ENCODE assay signal across 10 cellular contexts in genomic region chr11:12156301-12157140, GRCh38. TPM values are rescaled to one million over a fixed set of nuclear protein-coding genes. Genes with fewer than 3 reads are reported as not detected.
A peak's percentile ranks its signal among the peaks of the same experiment; 100 is the strongest.
DNase-seq lines count a peak whose midpoint lies in the region; ATAC-seq and TF ChIP-seq lines count a peak whose summit lies in the region.
"Had no signal": no experiment of that assay in that cellular context is flagged by ENCODE, and none has a peak within 500 bp of the region (broad histone marks: within the 10 kb centered on the region; RNA-seq: fewer than 3 reads in every experiment).

No MANE protein-coding gene starts in this region.

- H4K20me1 ChIP-seq in neural progenitor cell (ENCODE audit: low read depth): no peaks in the 10 kb centered on the region

- no peak overlapping the region for H3K9ac ChIP-seq in neural progenitor cell

- H3K79me2 ChIP-seq in neural progenitor cell (ENCODE audit: low read depth): no peaks in the 10 kb centered on the region

- no peak overlapping the region for H3K4me2 ChIP-seq in neural progenitor cell

- intact Hi-C loops in Right ventricle myocardium superior (cut with DNase I): no loop called here

- no peak for ATAC-seq in Right ventricle myocardium superior (ENCODE audit: poor library complexity)
- ATAC-seq in central memory CD8-positive, alpha-beta T cell (replicated peaks; ENCODE audit: extremely low read depth, poor library complexity, severe bottlenecking): no peak
- ATAC-seq: esophagus mucosa had no signal

- peaks cover 50% of the 10 kb centered on the region for H3K4me1 Mint-ChIP-seq in central memory CD8-positive, alpha-beta T cell
- peaks cover 13% of the 10 kb centered on the region for H3K4me1 Mint-ChIP-seq in neural progenitor cell

- H3K4me1 ChIP-seq in right atrium auricular region: peaks cover 0 to 55% of the 10 kb centered on the region in 2 donors
- H3K4me1 ChIP-seq in neural progenitor cell: no peaks in the 10 kb centered on the region
- H3K4me1 ChIP-seq: right lobe of liver had no signal

- DNase-seq in right atrium auricular region (ENCODE audit: low spot score): peak; percentile 54
- DNase-seq in Right ventricle myocardium superior: no peak
- DNase-seq in central memory CD8-positive, alpha-beta T cell (ENCODE audit: low spot score in 2 of 2): no peak
- DNase-seq in neural progenitor cell (ENCODE audit: low spot score): no peak
- DNase-seq in GM03348 (ENCODE audit: low spot score): no peak
- DNase-seq in AG20443 (ENCODE audit: low spot score): no peak
- no peak for DNase-seq in NK-92 treated with Interleukin-12 subunit alpha and Interleukin-12 subunit beta, amount 100 ng/mL, for 24 hours (lab: John Stamatoyannopoulos, UW)
- no peak for DNase-seq in ecto neural progenitor cell (ENCODE audit: low spot score)
- DNase-seq: right lobe of liver had no signal

- H3K9me3 Mint-ChIP-seq in central memory CD8-positive, alpha-beta T cell: no peaks in the 10 kb centered on the region
- no peaks in the 10 kb centered on the region for H3K9me3 Mint-ChIP-seq in neural progenitor cell

- no peak overlapping the region for H3K4me3 Mint-ChIP-seq in central memory CD8-positive, alpha-beta T cell
- no peak overlapping the region for H3K4me3 Mint-ChIP-seq in neural progenitor cell

- H3K27me3 ChIP-seq in right atrium auricular region (no peaks in the 10 kb centered on the region), neural progenitor cell (no peaks in the 10 kb centered on the region)
- H3K27me3 ChIP-seq: right lobe of liver had no signal

- no peak overlapping the region for H3K4me3 ChIP-seq in right atrium auricular region
- no peak overlapping the region for H3K4me3 ChIP-seq in neural progenitor cell
- H3K4me3 ChIP-seq: right lobe of liver had no signal

- H3K9me3 ChIP-seq in right atrium auricular region (no peaks in the 10 kb centered on the region), neural progenitor cell (ENCODE audit: low read depth) (no peaks in the 10 kb centered on the region)
- H3K9me3 ChIP-seq: right lobe of liver had no signal

- peaks cover 3% of the 10 kb centered on the region for H3K36me3 Mint-ChIP-seq in central memory CD8-positive, alpha-beta T cell (ENCODE audit: insufficient read depth)
- no peaks in the 10 kb centered on the region for H3K36me3 Mint-ChIP-seq in neural progenitor cell

- H3K27ac ChIP-seq in right atrium auricular region: peak overlapping the region; percentile 88 to 96
- no peak overlapping the region for H3K27ac ChIP-seq in neural progenitor cell
- H3K27ac ChIP-seq: right lobe of liver had no signal

- TF ChIP-seq CTCF in right atrium auricular region (IDR thresholded peaks at IDR 0.05) (no peak), neural progenitor cell (IDR thresholded peaks at IDR 0.05) (no peak)

- no peaks in the 10 kb centered on the region for H3F3A ChIP-seq in neural progenitor cell (ENCODE audit: low read depth)

- H3K27ac Mint-ChIP-seq in central memory CD8-positive, alpha-beta T cell (ENCODE audit: low read depth): peak overlapping the region; percentile 70
- peak overlapping the region; percentile 6 for H3K27ac Mint-ChIP-seq in neural progenitor cell

- no peak overlapping the region for H2AFZ ChIP-seq in neural progenitor cell (replicated peaks)

- H3K36me3 ChIP-seq in right atrium auricular region (peaks cover 16% of the 10 kb centered on the region), neural progenitor cell (no peaks in the 10 kb centered on the region)
- H3K36me3 ChIP-seq: right lobe of liver had no signal

- H3K27me3 Mint-ChIP-seq in central memory CD8-positive, alpha-beta T cell: no peaks in the 10 kb centered on the region
- no peaks in the 10 kb centered on the region for H3K27me3 Mint-ChIP-seq in neural progenitor cell (ENCODE audit: insufficient read depth, low read depth)

RNA-seq across cellular contexts. Expression of gene MICAL2, which starts 46.1 kb away (rescaled TPM):
- total RNA-seq in right atrium auricular region (10 to 100 TPM; 77.6 to 84.5 TPM), Right ventricle myocardium superior (34.8 TPM), neural progenitor cell (ENCODE audit: low replicate concordance) (0.60 and 0.68 TPM in 2 replicates)

Comparison
In these comparisons a context has a peak if more than half of its experiments do, and no peak if none do; other contexts are left out.
1. RNA of gene MICAL2, which starts 46.1 kb away (total RNA-seq): 77.6 to 84.5 TPM in right atrium auricular region and 34.8 TPM in Right ventricle myocardium superior (single experiment); 0.60 to 0.68 TPM in neural progenitor cell; every median in the first group is over 10 times any median in the second.